1 cellular context compared by ENCODE assay signal in the genomic region with DNA sequence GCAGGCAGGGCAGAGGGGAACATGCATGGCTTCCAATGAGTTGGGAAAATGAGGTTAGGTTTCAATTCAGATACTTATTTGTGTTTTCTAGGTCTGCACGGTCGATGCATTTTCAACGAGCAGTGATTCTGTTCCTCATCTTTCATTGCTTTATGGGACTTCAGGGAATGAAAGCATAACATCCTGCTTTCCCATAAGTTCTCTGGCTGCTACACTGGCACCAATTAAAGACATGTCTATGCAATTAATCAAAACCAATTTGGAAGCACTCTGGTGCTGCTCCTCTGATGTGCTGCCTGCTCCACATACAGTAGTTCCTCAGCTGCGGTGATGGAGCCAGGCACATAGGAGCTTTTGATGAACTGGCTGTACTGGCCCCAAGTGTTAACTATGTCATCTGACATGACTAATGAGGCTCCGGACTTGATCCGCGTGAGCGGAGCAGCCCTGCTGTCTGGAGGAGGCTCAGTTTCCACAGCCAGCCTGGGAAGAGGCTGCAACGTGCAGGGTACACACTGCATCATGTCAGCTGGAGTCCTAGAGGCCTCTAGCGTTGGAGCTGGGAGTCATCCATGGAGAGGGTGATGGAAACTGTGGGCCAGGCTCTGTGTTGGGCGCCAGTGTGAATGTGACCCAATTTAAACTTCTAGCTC.
TF ChIP-seq lines count a peak whose summit lies in the region.

No MANE protein-coding gene starts in this region.

TF ChIP-seq in HepG2, 621 proteins besides CTCF, POLR2A, EP300 and RAD21:
- TF ChIP-seq HDAC2 (CRISPR knock-in tag; IDR thresholded peaks at IDR 0.05) (no peak), STAG1 (CRISPR knock-in tag; IDR thresholded peaks at IDR 0.05) (peak; percentile 34)
TF ChIP-seq in HepG2: peak in this region for 1.
